In genomic region chr13:51793570-51794273, GRCh38 we compare ENCODE assay signal across 9 cellular contexts. TPM values are rescaled to one million over a fixed set of nuclear protein-coding genes. Genes with fewer than 3 reads are reported as not detected.
DNase-seq lines count a peak whose midpoint lies in the region; ATAC-seq and TF ChIP-seq lines count a peak whose summit lies in the region.
"Had no signal": no experiment of that assay in that cellular context is flagged by ENCODE, and none has a peak within 500 bp of the region (broad histone marks: within the 10 kb centered on the region; RNA-seq: fewer than 3 reads in every experiment).

No MANE protein-coding gene starts in this region.

- peaks cover 21% of the 10 kb centered on the region for H3K4me1 Mint-ChIP-seq in activated CD8-positive, alpha-beta T cell treated with anti-CD3 and anti-CD28 coated beads for 36 hours (ENCODE audit: low read depth)
- H3K4me1 Mint-ChIP-seq in immature natural killer cell, result no peaks in the 10 kb centered on the region
- H3K4me1 Mint-ChIP-seq in stimulated activated naive B cell treated with anti-CD40 and anti-IgM and Interleukin-4, amounts not matched to agents 10 μg/mL and 1 μg/mL and 100 μg/mL, for 72 hours, result peaks cover 42 to 55% of the 10 kb centered on the region in 2 donors
- peaks cover 16% of the 10 kb centered on the region for H3K4me1 Mint-ChIP-seq in glutamatergic neuron (ENCODE audit: low read depth, unreplicated experiment)

- H3K4me3 ChIP-seq in DND-41 (ENCODE audit: low read depth in 1 of 2, low read length in 2 of 2) (no peak overlapping the region), HUES48 (ENCODE audit: low read depth, low read length) (no peak overlapping the region)

- H3K9me3 ChIP-seq in DND-41 (ENCODE audit: insufficient read depth, low read length, severe bottlenecking), result no peaks in the 10 kb centered on the region
- H3K9me3 ChIP-seq in HUES48 (ENCODE audit: control insufficient read depth, insufficient read depth, low read length), result no peaks in the 10 kb centered on the region

- peaks cover 8% of the 10 kb centered on the region for H3K36me3 Mint-ChIP-seq in activated CD8-positive, alpha-beta T cell treated with anti-CD3 and anti-CD28 coated beads for 36 hours (ENCODE audit: low read depth)
- H3K36me3 Mint-ChIP-seq in immature natural killer cell, result peaks cover 8 to 20% (median 17%) of the 10 kb centered on the region in 3 donors
- peaks cover 13 to 27% of the 10 kb centered on the region in 2 donors for H3K36me3 Mint-ChIP-seq in stimulated activated naive B cell treated with anti-CD40 and anti-IgM and Interleukin-4, amounts not matched to agents 10 μg/mL and 1 μg/mL and 100 μg/mL, for 72 hours
- peaks cover 5% of the 10 kb centered on the region for H3K36me3 Mint-ChIP-seq in glutamatergic neuron (ENCODE audit: unreplicated experiment)

- H3K9ac ChIP-seq in DND-41 (ENCODE audit: low read depth, low read length) (no peak overlapping the region), HUES48 (ENCODE audit: low read depth, low read length) (no peak overlapping the region)

- ATAC-seq in DND-41 (ENCODE audit: insufficient read depth, low read depth) (peak; percentile 41; the same call in 1 of the 3 replicates), GM21447 (IDR thresholded peaks at IDR 0.05; ENCODE audit: unreplicated experiment) (peak; percentile 80)
- ATAC-seq in activated CD8-positive, alpha-beta T cell treated with anti-CD3 and anti-CD28 coated beads for 36 hours, result peak; percentile 84
- ATAC-seq in stimulated activated naive B cell treated with anti-CD40 and anti-IgM and Interleukin-4, amounts not matched to agents 10 μg/mL and 1 μg/mL and 100 μg/mL, for 72 hours (replicated peaks), result peak; percentile 84 to 87

- H3K9me3 Mint-ChIP-seq in activated CD8-positive, alpha-beta T cell treated with anti-CD3 and anti-CD28 coated beads for 36 hours, result no peaks in the 10 kb centered on the region
- H3K9me3 Mint-ChIP-seq in immature natural killer cell, result no peaks in the 10 kb centered on the region
- H3K9me3 Mint-ChIP-seq in stimulated activated naive B cell treated with anti-CD40 and anti-IgM and Interleukin-4, amounts not matched to agents 10 μg/mL and 1 μg/mL and 100 μg/mL, for 72 hours, result no peaks in the 10 kb centered on the region
- H3K9me3 Mint-ChIP-seq in glutamatergic neuron (ENCODE audit: unreplicated experiment), result no peaks in the 10 kb centered on the region

- POLR2A ChIA-PET in activated CD8-positive, alpha-beta T cell treated with anti-CD3 and anti-CD28 coated beads for 36 hours (lab: Charles Lee), result interaction anchor here (0.6 to 1.2 kb wide), 3 partner anchors 9 to 362 kb away, joined by 4 to 5 read pairs (median 4); no protein-coding TSS in a partner anchor

- peak overlapping the region; percentile 62 for H3K27ac Mint-ChIP-seq in activated CD8-positive, alpha-beta T cell treated with anti-CD3 and anti-CD28 coated beads for 36 hours
- peak overlapping the region in 4 of 6 donors; percentile 10 to 53 (median 35) for H3K27ac Mint-ChIP-seq in immature natural killer cell
- H3K27ac Mint-ChIP-seq in stimulated activated naive B cell treated with anti-CD40 and anti-IgM and Interleukin-4, amounts not matched to agents 10 μg/mL and 1 μg/mL and 100 μg/mL, for 72 hours, result peak overlapping the region; percentile 88
- H3K27ac Mint-ChIP-seq in glutamatergic neuron (ENCODE audit: unreplicated experiment), result no peak overlapping the region

- TF ChIP-seq CTCF in DND-41 (IDR thresholded peaks at IDR 0.05; ENCODE audit: borderline replicate concordance, extremely low read depth, low read length, poor library complexity, severe bottlenecking) (no peak), glutamatergic neuron (IDR thresholded peaks at IDR 0.05; ENCODE audit: partially characterized antibody, unreplicated experiment) (no peak)
- TF ChIP-seq CTCF in activated CD8-positive, alpha-beta T cell treated with anti-CD3 and anti-CD28 coated beads for 36 hours (IDR thresholded peaks at IDR 0.05), result no peak

- H3K4me1 ChIP-seq in DND-41 (ENCODE audit: insufficient read depth, low read length) (no peaks in the 10 kb centered on the region), HUES48 (ENCODE audit: control insufficient read depth, insufficient read depth, low read length) (peaks cover 10% of the 10 kb centered on the region)

- no peak overlapping the region for H3K4me3 Mint-ChIP-seq in activated CD8-positive, alpha-beta T cell treated with anti-CD3 and anti-CD28 coated beads for 36 hours
- H3K4me3 Mint-ChIP-seq in immature natural killer cell (no peak overlapping the region), glutamatergic neuron (ENCODE audit: unreplicated experiment) (no peak overlapping the region)
- H3K4me3 Mint-ChIP-seq in stimulated activated naive B cell treated with anti-CD40 and anti-IgM and Interleukin-4, amounts not matched to agents 10 μg/mL and 1 μg/mL and 100 μg/mL, for 72 hours, result peak overlapping the region; percentile 23 to 24

- H3K36me3 ChIP-seq in DND-41 (ENCODE audit: insufficient read depth, low read length) (no peaks in the 10 kb centered on the region), HUES48 (ENCODE audit: control insufficient read depth, insufficient read depth, low read length) (no peaks in the 10 kb centered on the region; the same call in 1 of the 2 replicates)

- H3K27me3 ChIP-seq in DND-41 (ENCODE audit: insufficient read depth, low read length, poor library complexity) (no peaks in the 10 kb centered on the region), HUES48 (ENCODE audit: control insufficient read depth, insufficient read depth, low read length) (no peaks in the 10 kb centered on the region)

- intact Hi-C loops in activated CD8-positive, alpha-beta T cell treated with anti-CD3 and anti-CD28 coated beads for 36 hours (cut with micrococcal nuclease), result no loop called here

- no peak overlapping the region for H3K4me2 ChIP-seq in DND-41 (ENCODE audit: insufficient read depth, low read length)

- H2AFZ ChIP-seq in DND-41 (ENCODE audit: low read depth, low read length), result no peak overlapping the region

- DNase-seq in DND-41, result no peak
- peak; percentile 67 for DNase-seq in activated CD8-positive, alpha-beta T cell treated with anti-CD3 and anti-CD28 coated beads for 36 hours
- no peak for DNase-seq in immature natural killer cell
- DNase-seq in stimulated activated naive B cell treated with anti-CD40 and anti-IgM and Interleukin-4, amounts not matched to agents 10 μg/mL and 1 μg/mL and 100 μg/mL, for 72 hours, result peak; percentile 65
- no peak for DNase-seq in glutamatergic neuron
- DNase-seq in NCI-H2029 treated with DMSO at 0.1 percent for 48 hours (lab: John Stamatoyannopoulos, UW), result no peak

- H4K20me1 ChIP-seq in DND-41 (ENCODE audit: insufficient read depth, low read length), result no peaks in the 10 kb centered on the region

- CTCF ChIA-PET in activated CD8-positive, alpha-beta T cell treated with anti-CD3 and anti-CD28 coated beads for 36 hours (lab: Charles Lee), result interaction anchor here (0.6 to 1.3 kb wide), 3 partner anchors 11 to 668 kb away, joined by 3 to 4 read pairs (median 3); no protein-coding TSS in a partner anchor

- no peaks in the 10 kb centered on the region for H3K27me3 Mint-ChIP-seq in activated CD8-positive, alpha-beta T cell treated with anti-CD3 and anti-CD28 coated beads for 36 hours
- H3K27me3 Mint-ChIP-seq in immature natural killer cell (ENCODE audit: low read depth in 3 of 3) (peaks cover 0 to 3% (median 0%) of the 10 kb centered on the region in 3 donors), glutamatergic neuron (ENCODE audit: unreplicated experiment) (peaks cover 2% of the 10 kb centered on the region)
- H3K27me3 Mint-ChIP-seq in stimulated activated naive B cell treated with anti-CD40 and anti-IgM and Interleukin-4, amounts not matched to agents 10 μg/mL and 1 μg/mL and 100 μg/mL, for 72 hours, result no peaks in the 10 kb centered on the region

- H3K27ac ChIP-seq in DND-41 (ENCODE audit: low read length) (no peak overlapping the region), HUES48 (ENCODE audit: low read depth, low read length) (peak overlapping the region; percentile 3)

- no peaks in the 10 kb centered on the region for H3K79me2 ChIP-seq in DND-41 (ENCODE audit: insufficient read depth, low read length)

RNA-seq across cellular contexts. Expression of gene DHRS12, which starts 10.2 kb away (rescaled TPM):
- 1 to 10 TPM; 6.6 to 6.7 TPM for total RNA-seq in activated CD8-positive, alpha-beta T cell treated with anti-CD3 and anti-CD28 coated beads for 36 hours
- 10 to 100 TPM in 2 of 3 donors, 1 to 10 TPM in 1; 9.7 to 11.4 (median 11.3) TPM for polyA plus RNA-seq in immature natural killer cell
- total RNA-seq in glutamatergic neuron (ENCODE audit: unreplicated experiment), result 19.8 TPM

RNA-seq across cellular contexts. Expression of gene TMEM272, which starts 51.3 kb away (rescaled TPM):
- total RNA-seq in activated CD8-positive, alpha-beta T cell treated with anti-CD3 and anti-CD28 coated beads for 36 hours, result under 1 TPM; 0.18 to 0.32 TPM
- not detected for polyA plus RNA-seq in immature natural killer cell
- 0.59 TPM for total RNA-seq in glutamatergic neuron (ENCODE audit: unreplicated experiment)
- total RNA-seq: kidney epithelial cell had no signal

Comparison
In these comparisons a context has a peak if more than half of its experiments do, and no peak if none do; other contexts are left out.
1. DNase-seq: peak in activated CD8-positive, alpha-beta T cell treated with anti-CD3 and anti-CD28 coated beads for 36 hours (single experiment) and stimulated activated naive B cell treated with anti-CD40 and anti-IgM and Interleukin-4, amounts not matched to agents 10 μg/mL and 1 μg/mL and 100 μg/mL, for 72 hours (single experiment); none in DND-41 (single experiment), immature natural killer cell (0 of 3), glutamatergic neuron (single experiment) and NCI-H2029 treated with DMSO at 0.1 percent for 48 hours (single experiment).
2. H3K4me3 Mint-ChIP-seq: peak in stimulated activated naive B cell treated with anti-CD40 and anti-IgM and Interleukin-4, amounts not matched to agents 10 μg/mL and 1 μg/mL and 100 μg/mL, for 72 hours (2 of 2); none in activated CD8-positive, alpha-beta T cell treated with anti-CD3 and anti-CD28 coated beads for 36 hours (single experiment), immature natural killer cell (0 of 5) and glutamatergic neuron (single experiment).
3. Peak in every context shown above with its lines, with median percentiles within 50 percentile points of each other: ATAC-seq.